ENCODE assay signal across 23 cellular contexts in the genomic region with DNA sequence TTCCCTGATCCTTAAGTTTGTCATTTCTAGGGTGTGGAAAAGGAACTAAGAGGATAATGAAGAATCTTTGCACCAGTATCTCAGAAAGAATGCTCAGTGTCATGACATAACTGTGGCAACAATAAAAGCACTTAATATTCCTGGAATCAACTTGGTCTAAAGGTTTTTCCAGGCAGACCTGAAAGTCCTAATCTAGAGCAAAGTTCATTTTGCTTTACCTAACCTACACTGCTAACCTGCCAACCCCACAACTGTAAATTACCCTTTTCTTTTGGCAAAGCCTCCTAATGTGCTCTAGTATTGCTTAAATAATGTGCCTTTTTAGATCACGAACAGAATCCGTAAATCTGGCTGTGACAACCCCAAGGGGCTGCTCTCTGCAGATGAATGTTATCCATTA.
"Had no signal": no experiment of that assay in that cellular context is flagged by ENCODE, and none has a peak within 500 bp of the region (broad histone marks: within the 10 kb centered on the region; RNA-seq: fewer than 3 reads in every experiment).

No MANE protein-coding gene starts in this region.

- H3K4me2 ChIP-seq: KMS-11 had no signal

- DNase-seq: activated CD4-positive, alpha-beta memory T cell treated with anti-CD3 and anti-CD28 coated beads, Interleukin-2, amount 10 ng/mL, durations not matched to agents 7 days and 5 days; activated CD4-positive, alpha-beta T cell treated with anti-CD3 and anti-CD28 coated beads, Interleukin-2, amount 10 ng/mL, durations not matched to agents 7 days and 5 days; activated CD4-positive, CD25-positive, alpha-beta regulatory T cell treated with anti-CD3 and anti-CD28 coated beads, Interleukin-2, amount 50 U/mL, for 72 hours; activated gamma-delta T cell; activated naive CD4-positive, alpha-beta T cell treated with anti-CD3 and anti-CD28 coated beads, Interleukin-2, amount 10 ng/mL, durations not matched to agents 7 days and 5 days; activated naive CD8-positive, alpha-beta T cell treated with anti-CD3 and anti-CD28 coated beads for 36 hours; activated T-cell treated with anti-CD3 and anti-CD28 coated beads for 4 hours; MV-4-11; NCI-H1092 treated with DMSO at 0.1 percent for 48 hours; NCI-H1417 treated with DMSO at 0.1 percent for 48 hours; NCI-H1694; NCI-H2029 treated with DMSO at 0.1 percent for 48 hours; NCI-H345; NCI-H510A treated with DMSO at 0.1 percent for 48 hours; NCI-H69; NK-92 treated with Interleukin-12 subunit alpha and Interleukin-12 subunit beta, amount 100 ng/mL, for 24 hours; SHP77 had no signal

- ATAC-seq: SK-N-SH treated with all-trans-retinoic acid at 6 μM for 48 hours, WTC11 had no signal

- H3K9me3 ChIP-seq: SJSA1 had no signal

- H3K4me3 ChIP-seq: SJSA1 had no signal

- H3K4me3 Mint-ChIP-seq: activated CD4-positive, alpha-beta memory T cell treated with anti-CD3 and anti-CD28 coated beads, Interleukin-2, amount 10 ng/mL, durations not matched to agents 7 days and 5 days; activated CD4-positive, alpha-beta T cell treated with anti-CD3 and anti-CD28 coated beads, Interleukin-2, amount 10 ng/mL, durations not matched to agents 7 days and 5 days; activated naive CD4-positive, alpha-beta T cell treated with anti-CD3 and anti-CD28 coated beads, Interleukin-2, amount 10 ng/mL, durations not matched to agents 7 days and 5 days; activated naive CD8-positive, alpha-beta T cell treated with anti-CD3 and anti-CD28 coated beads for 36 hours; T-helper 1 cell treated with Interleukin-12 subunit alpha and Interleukin-12 subunit beta and Interleukin-4 antibody, amounts not matched to agents 30 μg/mL and 1 μg/mL, for 36 hours; WTC11 had no signal

- H3K27me3 Mint-ChIP-seq: activated CD4-positive, alpha-beta memory T cell treated with anti-CD3 and anti-CD28 coated beads, Interleukin-2, amount 10 ng/mL, durations not matched to agents 7 days and 5 days; activated CD4-positive, alpha-beta T cell treated with anti-CD3 and anti-CD28 coated beads, Interleukin-2, amount 10 ng/mL, durations not matched to agents 7 days and 5 days; activated naive CD4-positive, alpha-beta T cell treated with anti-CD3 and anti-CD28 coated beads, Interleukin-2, amount 10 ng/mL, durations not matched to agents 7 days and 5 days; activated naive CD8-positive, alpha-beta T cell treated with anti-CD3 and anti-CD28 coated beads for 36 hours had no signal

- H3K9ac ChIP-seq: KMS-11 had no signal

- H3K27ac Mint-ChIP-seq: activated CD4-positive, alpha-beta memory T cell treated with anti-CD3 and anti-CD28 coated beads, Interleukin-2, amount 10 ng/mL, durations not matched to agents 7 days and 5 days; activated CD4-positive, alpha-beta T cell treated with anti-CD3 and anti-CD28 coated beads, Interleukin-2, amount 10 ng/mL, durations not matched to agents 7 days and 5 days; activated naive CD4-positive, alpha-beta T cell treated with anti-CD3 and anti-CD28 coated beads, Interleukin-2, amount 10 ng/mL, durations not matched to agents 7 days and 5 days; activated naive CD8-positive, alpha-beta T cell treated with anti-CD3 and anti-CD28 coated beads for 36 hours; T-helper 1 cell treated with Interleukin-12 subunit alpha and Interleukin-12 subunit beta and Interleukin-4 antibody, amounts not matched to agents 30 μg/mL and 1 μg/mL, for 36 hours; WTC11 had no signal

- FAIRE-seq: RCC 7860 had no signal

- H3K27ac ChIP-seq: KMS-11, SJSA1 had no signal

- H3K27me3 ChIP-seq: SJSA1 had no signal

- H3K9me3 Mint-ChIP-seq: activated CD4-positive, alpha-beta memory T cell treated with anti-CD3 and anti-CD28 coated beads, Interleukin-2, amount 10 ng/mL, durations not matched to agents 7 days and 5 days; activated CD4-positive, alpha-beta T cell treated with anti-CD3 and anti-CD28 coated beads, Interleukin-2, amount 10 ng/mL, durations not matched to agents 7 days and 5 days; activated naive CD4-positive, alpha-beta T cell treated with anti-CD3 and anti-CD28 coated beads, Interleukin-2, amount 10 ng/mL, durations not matched to agents 7 days and 5 days; activated naive CD8-positive, alpha-beta T cell treated with anti-CD3 and anti-CD28 coated beads for 36 hours; T-helper 1 cell treated with Interleukin-12 subunit alpha and Interleukin-12 subunit beta and Interleukin-4 antibody, amounts not matched to agents 30 μg/mL and 1 μg/mL, for 36 hours; WTC11 had no signal
